8 cellular contexts compared by ENCODE assay signal in the genomic region with DNA sequence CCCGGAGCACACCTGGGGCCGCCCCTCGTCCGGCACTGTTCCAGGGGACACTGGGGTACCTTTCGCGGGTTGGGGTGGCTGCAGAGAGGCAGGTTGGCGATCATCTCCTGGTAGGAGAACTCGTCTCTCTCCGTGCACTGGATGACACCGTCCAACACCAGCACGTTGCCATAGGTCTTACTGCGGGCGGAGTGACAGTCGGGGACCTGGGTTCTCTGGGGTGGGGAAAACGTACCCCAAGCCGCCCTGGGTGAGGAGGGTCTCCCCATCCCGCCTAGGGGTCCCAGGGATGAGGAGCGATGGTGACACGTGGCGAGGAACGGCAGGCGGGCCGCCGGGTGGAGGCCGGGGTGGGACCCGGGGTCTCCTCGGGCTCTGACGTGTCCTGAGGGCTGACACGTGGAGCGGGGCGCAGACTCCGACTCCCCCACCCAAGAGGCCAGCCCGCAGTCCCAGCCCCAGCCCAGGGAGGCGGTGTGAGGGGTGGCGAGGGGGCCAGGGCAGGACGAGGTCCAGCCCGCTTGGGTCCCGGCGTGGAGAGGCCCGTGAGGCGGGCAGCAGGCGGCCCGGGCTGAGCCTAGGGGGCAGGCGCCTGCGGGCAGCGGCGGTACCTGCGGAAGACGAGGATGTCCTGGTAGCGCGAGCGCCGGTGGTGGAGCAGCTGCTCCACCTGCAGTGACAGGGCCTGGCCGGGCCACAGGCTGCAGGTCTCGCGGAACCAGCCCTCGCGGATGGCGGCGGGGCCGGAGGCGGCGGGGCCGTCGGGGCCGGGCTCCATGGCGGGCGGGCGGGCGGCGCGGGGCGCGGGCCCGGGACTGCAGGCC. TPM values are rescaled to one million over a fixed set of nuclear protein-coding genes. Genes with fewer than 3 reads are reported as not detected.
A peak's percentile ranks its signal among the peaks of the same experiment; 100 is the strongest.
DNase-seq lines count a peak whose midpoint lies in the region; ATAC-seq and TF ChIP-seq lines count a peak whose summit lies in the region.

No MANE protein-coding gene starts in this region.

- CTCF ChIA-PET in activated B cell treated with CpG ODN at 0.5 μM for 24 hours (lab: Charles Lee): interaction anchor here (2.4 kb wide), 1 partner anchor 22 kb away, joined by 13 read pairs; no protein-coding TSS in a partner anchor

- H3K4me1 ChIP-seq in gastroesophageal sphincter (peaks cover 0 to 36% (median 15%) of the 10 kb centered on the region in 3 donors), gastrocnemius medialis (peaks cover 18 to 19% of the 10 kb centered on the region in 2 donors)

- intact Hi-C loops in activated B cell treated with CpG ODN at 0.5 μM for 24 hours (cut with micrococcal nuclease) (loop anchor here (5.0 kb wide), 1 partner anchor 678 kb away; a partner anchor contains a TSS), gastrocnemius medialis (cut with DNase I; ENCODE audit: low total_unique reads) (no loop called here)

- ATAC-seq in GM18858 (IDR thresholded peaks at IDR 0.05; ENCODE audit: unreplicated experiment) (peak; percentile 9), HG03159 (IDR thresholded peaks at IDR 0.05; ENCODE audit: unreplicated experiment) (peak; percentile 22), activated B cell treated with CpG ODN at 0.5 μM for 24 hours (ENCODE audit: low read depth) (no peak), gastroesophageal sphincter (peak; percentile 31), gastrocnemius medialis (peak; percentile 25 to 28)

- peak overlapping the region; percentile 57 for H3K27ac Mint-ChIP-seq in activated B cell treated with CpG ODN at 0.5 μM for 24 hours

- TF ChIP-seq CTCF in activated B cell treated with CpG ODN at 0.5 μM for 24 hours (IDR thresholded peaks at IDR 0.05) (no peak), gastroesophageal sphincter (IDR thresholded peaks at IDR 0.05) (no peak), gastrocnemius medialis (IDR thresholded peaks at IDR 0.05 in 4 of 5, conservative IDR thresholded peaks at IDR 0.05 in 1 of 5) (no peak)

- peaks cover 0 to 51% of the 10 kb centered on the region in 2 donors for H3K36me3 ChIP-seq in gastroesophageal sphincter
- H3K36me3 ChIP-seq in gastrocnemius medialis: peaks cover 0 to 25% of the 10 kb centered on the region in 2 donors

- no peaks in the 10 kb centered on the region for H3K27me3 Mint-ChIP-seq in activated B cell treated with CpG ODN at 0.5 μM for 24 hours

- peaks cover 30% of the 10 kb centered on the region for H3K36me3 Mint-ChIP-seq in activated B cell treated with CpG ODN at 0.5 μM for 24 hours (ENCODE audit: low read depth)

- H3K9me3 Mint-ChIP-seq in activated B cell treated with CpG ODN at 0.5 μM for 24 hours: no peaks in the 10 kb centered on the region

- WGBS in gastroesophageal sphincter (ENCODE audit: low coverage in 1 of 2), 2 donors: 0% methylated on average over 2 of the region's 75 CpGs; no CpG with 5 or more reads in 1 of the 2 donors

- POLR2A ChIA-PET in activated B cell treated with CpG ODN at 0.5 μM for 24 hours (lab: Charles Lee): interaction anchor here (0.8 to 3.7 kb wide), 7 partner anchors 8 to 1404 kb away, joined by 3 to 25 read pairs (median 4); a partner anchor contains a TSS

- TF ChIP-seq POLR2A in gastroesophageal sphincter (IDR thresholded peaks at IDR 0.05) (no peak), gastrocnemius medialis (IDR thresholded peaks at IDR 0.05) (no peak)

- H3K4me3 ChIP-seq in gastroesophageal sphincter (peak overlapping the region; percentile 51 to 96), gastrocnemius medialis (peak overlapping the region; percentile 73 to 99 (median 88))

- H3K9me3 ChIP-seq in gastroesophageal sphincter (no peaks in the 10 kb centered on the region), gastrocnemius medialis (no peaks in the 10 kb centered on the region)

- H3K27ac ChIP-seq in gastroesophageal sphincter (peak overlapping the region in 3 of 4 donors; percentile 77 to 84 (median 84)), gastrocnemius medialis (peak overlapping the region; percentile 48 to 83 (median 69))

- TF ChIP-seq EP300 in gastroesophageal sphincter (IDR thresholded peaks at IDR 0.05): no peak

- H3K27me3 ChIP-seq in gastroesophageal sphincter (no peaks in the 10 kb centered on the region), gastrocnemius medialis (no peaks in the 10 kb centered on the region)

- peak overlapping the region; percentile 86 for H3K4me3 Mint-ChIP-seq in activated B cell treated with CpG ODN at 0.5 μM for 24 hours

- in situ Hi-C loops in ACHN (cut with HindIII; ENCODE audit: low pct_ligation_motif_present, low pct_unique_long_range_greater_than_20kb, low sequenced_read_pairs) (no loop called here), gastrocnemius medialis (cut with MboI; ENCODE audit: low sequenced_read_pairs in 4 of 4) (no loop called here)

- H3K4me1 Mint-ChIP-seq in activated B cell treated with CpG ODN at 0.5 μM for 24 hours: peaks cover 18% of the 10 kb centered on the region

- DNase-seq in ACHN (peak; percentile 4), activated B cell treated with CpG ODN at 0.5 μM for 24 hours (no peak), gastrocnemius medialis (no peak), SHP77 treated with DMSO at 0.1 percent for 48 hours (lab: John Stamatoyannopoulos, UW) (no peak), GM19240 (ENCODE audit: insufficient read length, low spot score) (no peak)

RNA-seq across cellular contexts. Expression of a gene that starts 0.4 kb away (rescaled TPM):
- total RNA-seq in activated B cell treated with CpG ODN at 0.5 μM for 24 hours: 106 and 119 TPM in 2 replicates
- total RNA-seq in gastroesophageal sphincter: 10 to 100 TPM; 29.3 to 54.0 (median 34.1) TPM
- total RNA-seq in gastrocnemius medialis: 10 to 100 TPM; 32.1 to 80.3 (median 48.3) TPM

RNA-seq across cellular contexts. Expression of a gene that starts 12.3 kb away (rescaled TPM):
- total RNA-seq in activated B cell treated with CpG ODN at 0.5 μM for 24 hours: not detected in 2 replicates
- under 1 TPM in 1 of 4 donors, not detected in 3; 0.13 TPM for total RNA-seq in gastroesophageal sphincter
- under 1 TPM in 1 of 4 donors, not detected in 3; 0.16 TPM for total RNA-seq in gastrocnemius medialis

RNA-seq across cellular contexts. Expression of a gene that starts 40.3 kb away (rescaled TPM):
- total RNA-seq in activated B cell treated with CpG ODN at 0.5 μM for 24 hours (89.3 and 108 TPM in 2 replicates), gastroesophageal sphincter (10 to 100 TPM; 39.3 to 56.2 (median 41.0) TPM), gastrocnemius medialis (10 to 100 TPM; 26.5 to 44.4 (median 40.3) TPM)

RNA-seq across cellular contexts. Expression of a gene that starts 46.9 kb away (rescaled TPM):
- total RNA-seq in activated B cell treated with CpG ODN at 0.5 μM for 24 hours: 170 and 193 TPM in 2 replicates
- total RNA-seq in gastroesophageal sphincter: 100 to 1,000 TPM in 3 of 4 donors, 10 to 100 TPM in 1; 60.3 to 170 (median 112) TPM
- total RNA-seq in gastrocnemius medialis: 100 to 1,000 TPM in 1 of 4 donors, 10 to 100 TPM in 3; 72.0 to 101 (median 85.5) TPM
